In the genomic region with DNA sequence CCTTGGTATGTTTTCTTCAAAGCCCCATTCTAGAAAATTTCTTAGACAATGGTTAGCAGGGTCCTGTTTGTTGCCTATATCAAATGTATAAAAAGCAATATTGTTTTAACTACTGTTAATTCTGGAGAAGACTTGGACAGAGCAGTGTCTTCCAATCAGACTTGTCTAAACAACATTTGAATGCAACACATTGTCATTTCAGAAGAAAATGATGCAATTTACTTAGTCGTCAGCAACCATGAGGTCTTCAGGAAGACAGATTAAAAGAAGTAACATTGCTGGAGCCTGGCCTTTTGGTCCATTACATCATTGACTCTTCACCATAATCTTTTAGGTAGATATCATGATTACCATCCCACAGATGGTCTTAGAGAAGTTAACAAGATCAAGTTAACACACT, we compare ENCODE assay signal across 27 cellular contexts.
A peak's percentile ranks its signal among the peaks of the same experiment; 100 is the strongest.
DNase-seq lines count a peak whose midpoint lies in the region; ATAC-seq, FAIRE-seq and TF ChIP-seq lines count a peak whose summit lies in the region.
"Had no signal": no experiment of that assay in that cellular context is flagged by ENCODE, and none has a peak within 500 bp of the region (broad histone marks: within the 10 kb centered on the region; RNA-seq: fewer than 3 reads in every experiment).

No MANE protein-coding gene starts in this region.

- H3K4me1 ChIP-seq in HepG2 (ENCODE audit: insufficient read depth, low read length) (no peaks in the 10 kb centered on the region), right lobe of liver (no peaks in the 10 kb centered on the region)
- H3K4me1 ChIP-seq: A549; BE2C; BLaER1 treated with 17β-estradiol and CSF1 and Interleukin-3, amounts not matched to agents 10 nM and 100 nM had no signal

- no peak overlapping the region for H3K4me3 ChIP-seq in HepG2 (replicated peaks in 1 of 3; ENCODE audit: insufficient read depth in 1 of 3, low read depth in 2 of 3, low read length in 3 of 3)
- no peak overlapping the region for H3K4me3 ChIP-seq in right lobe of liver
- no peak overlapping the region for H3K4me3 ChIP-seq in WERI-Rb-1 (ENCODE audit: low read depth, low read length)
- H3K4me3 ChIP-seq: A549; BLaER1 treated with 17β-estradiol and CSF1 and Interleukin-3, amounts not matched to agents 10 nM and 100 nM; GM12878; GM23248 had no signal

- H3K27me3 Mint-ChIP-seq in activated CD4-positive, alpha-beta memory T cell treated with anti-CD3 and anti-CD28 coated beads for 36 hours, result peaks cover 15% of the 10 kb centered on the region

- H3K79me2 ChIP-seq in HepG2 (ENCODE audit: insufficient read depth, low read length), result no peaks in the 10 kb centered on the region

- H3K27ac ChIP-seq in HepG2 (ENCODE audit: extremely low read length, insufficient read depth, low read length) (no peak overlapping the region), right lobe of liver (no peak overlapping the region), WERI-Rb-1 (no peak overlapping the region)
- H3K27ac ChIP-seq: A549; BLaER1 treated with 17β-estradiol and CSF1 and Interleukin-3, amounts not matched to agents 10 nM and 100 nM; GM23248 had no signal

- POLR2A ChIA-PET in HepG2 (lab: Yijun Ruan, JAX), result no interaction called here
- POLR2A ChIA-PET in activated CD4-positive, alpha-beta memory T cell treated with anti-CD3 and anti-CD28 coated beads for 36 hours (lab: Charles Lee), result no interaction called here

- TF ChIP-seq CTCF in HepG2 (CRISPR knock-in tag; IDR thresholded peaks at IDR 0.05) (no peak), right lobe of liver (IDR thresholded peaks at IDR 0.05) (no peak), WERI-Rb-1 (IDR thresholded peaks at IDR 0.05; ENCODE audit: low read depth, low read length) (no peak)

- no peak for TF ChIP-seq POLR2A in HepG2 (IDR thresholded peaks at IDR 0.05; ENCODE audit: insufficient read depth in 1 of 2, low read depth in 2 of 2, low read length in 2 of 2)
- no peak for TF ChIP-seq POLR2A in right lobe of liver (IDR thresholded peaks at IDR 0.05)

- intact Hi-C loops in HepG2 (cut with micrococcal nuclease; ENCODE audit: unreplicated experiment), result no loop called here
- intact Hi-C loops in right lobe of liver (cut with DNase I), result no loop called here
- intact Hi-C loops in activated CD4-positive, alpha-beta memory T cell treated with anti-CD3 and anti-CD28 coated beads for 36 hours (cut with micrococcal nuclease), result no loop called here
- intact Hi-C loops in Right ventricle myocardium inferior (cut with DNase I), result no loop called here

- H3K4me3 Mint-ChIP-seq in activated CD4-positive, alpha-beta memory T cell treated with anti-CD3 and anti-CD28 coated beads for 36 hours, result no peak overlapping the region
- H3K4me3 Mint-ChIP-seq: CD14-positive monocyte; CD4-positive, alpha-beta T cell; CD8-positive, alpha-beta memory T cell had no signal

- H3K36me3 ChIP-seq in HepG2 (replicated peaks in 1 of 2; ENCODE audit: control insufficient read depth in 1 of 2, insufficient read depth in 2 of 2, low read length in 2 of 2) (no peaks in the 10 kb centered on the region), right lobe of liver (no peaks in the 10 kb centered on the region), WERI-Rb-1 (no peaks in the 10 kb centered on the region)
- H3K36me3 ChIP-seq: BE2C; BLaER1 treated with 17β-estradiol and CSF1 and Interleukin-3, amounts not matched to agents 10 nM and 100 nM had no signal

- H3K9me3 Mint-ChIP-seq in activated CD4-positive, alpha-beta memory T cell treated with anti-CD3 and anti-CD28 coated beads for 36 hours, result no peaks in the 10 kb centered on the region
- H3K9me3 Mint-ChIP-seq: CD4-positive, alpha-beta T cell had no signal

- in situ Hi-C loops in HepG2 (cut with HindIII; ENCODE audit: extremely low pct_ligation_motif_present, low pct_unique_long_range_greater_than_20kb), result no loop called here

- H3K9ac ChIP-seq in HepG2 (ENCODE audit: insufficient read depth, low read depth, low read length), result no peak overlapping the region
- H3K9ac ChIP-seq: BLaER1 treated with 17β-estradiol and CSF1 and Interleukin-3, amounts not matched to agents 10 nM and 100 nM; GM23248 had no signal

- CTCF ChIA-PET in HepG2 (lab: Yijun Ruan, JAX; ENCODE audit: low intra/inter-chr PET ratio, low total read pairs), result no interaction called here
- CTCF ChIA-PET in activated CD4-positive, alpha-beta memory T cell treated with anti-CD3 and anti-CD28 coated beads for 36 hours (lab: Charles Lee), result no interaction called here

- TF ChIP-seq RAD21 in HepG2 (CRISPR knock-in tag; IDR thresholded peaks at IDR 0.05), result no peak

- H2AFZ ChIP-seq in HepG2 (ENCODE audit: low read length), result no peak overlapping the region
- H2AFZ ChIP-seq: GM23248 had no signal

- no peaks in the 10 kb centered on the region for H3K9me3 ChIP-seq in HepG2 (ENCODE audit: low read length)
- H3K9me3 ChIP-seq in right lobe of liver, result no peaks in the 10 kb centered on the region
- no peaks in the 10 kb centered on the region for H3K9me3 ChIP-seq in WERI-Rb-1 (ENCODE audit: severe bottlenecking)
- H3K9me3 ChIP-seq: A549; BE2C; BLaER1 treated with 17β-estradiol and CSF1 and Interleukin-3, amounts not matched to agents 10 nM and 100 nM had no signal

- DNase-seq in HepG2 (ENCODE audit: low spot score) (no peak), right lobe of liver (no peak), MV-4-11 (lab: John Stamatoyannopoulos, UW) (peak; percentile 25), WERI-Rb-1 (peak; percentile 10), Right ventricle myocardium inferior (ENCODE audit: missing footprints) (no peak), NCI-H2196 (lab: John Stamatoyannopoulos, UW; ENCODE audit: unreplicated experiment) (no peak)
- DNase-seq in activated CD4-positive, alpha-beta memory T cell treated with anti-CD3 and anti-CD28 coated beads for 36 hours, result no peak
- DNase-seq: 8988T; ACHN; AML-193; BE2C; CD4-positive, alpha-beta T cell; CD8-positive, alpha-beta memory T cell; DMS 273 treated with DMSO at 0.1 percent for 48 hours; DMS79; EL; GDM1; GM23248; H7; HCEC 1CT had no signal

- H3K36me3 Mint-ChIP-seq in activated CD4-positive, alpha-beta memory T cell treated with anti-CD3 and anti-CD28 coated beads for 36 hours, result no peaks in the 10 kb centered on the region
- H3K36me3 Mint-ChIP-seq: CD14-positive monocyte; CD8-positive, alpha-beta memory T cell had no signal

- FAIRE-seq in HepG2 (lab: Jason Lieb, UNC), result no peak
- FAIRE-seq: A549, D721Med, GM12878, GM19239, H1 had no signal

- no peak overlapping the region for H3K27ac Mint-ChIP-seq in activated CD4-positive, alpha-beta memory T cell treated with anti-CD3 and anti-CD28 coated beads for 36 hours
- H3K27ac Mint-ChIP-seq: CD14-positive monocyte; CD4-positive, alpha-beta T cell; CD8-positive, alpha-beta memory T cell had no signal

- no TSS peak for BruUV-seq in HepG2 (replicated peaks; lab: Mats Ljungman, UMichigan)

- TF ChIP-seq EP300 in HepG2 (IDR thresholded peaks at IDR 0.05; ENCODE audit: low read depth in 2 of 2, low read length in 2 of 2) (no peak), HepG2 (CRISPR knock-in tag; IDR thresholded peaks at IDR 0.05; ENCODE audit: borderline replicate concordance) (no peak)

- ATAC-seq in HepG2 (no peak), right lobe of liver (no peak), Right ventricle myocardium inferior (no peak)
- ATAC-seq: A549, GM12878 had no signal

- no peaks in the 10 kb centered on the region for H3K4me1 Mint-ChIP-seq in activated CD4-positive, alpha-beta memory T cell treated with anti-CD3 and anti-CD28 coated beads for 36 hours (ENCODE audit: low read depth)
- H3K4me1 Mint-ChIP-seq: CD14-positive monocyte; CD8-positive, alpha-beta memory T cell had no signal

- H3K27me3 ChIP-seq in HepG2 (ENCODE audit: control insufficient read depth in 1 of 2, insufficient read depth in 2 of 2, low read length in 2 of 2) (no peaks in the 10 kb centered on the region), right lobe of liver (no peaks in the 10 kb centered on the region), WERI-Rb-1 (ENCODE audit: insufficient read depth, low read depth, severe bottlenecking) (no peaks in the 10 kb centered on the region)
- H3K27me3 ChIP-seq: BE2C; BLaER1 treated with 17β-estradiol and CSF1 and Interleukin-3, amounts not matched to agents 10 nM and 100 nM had no signal

- H4K20me1 ChIP-seq in HepG2 (ENCODE audit: insufficient read depth, low read length), result no peaks in the 10 kb centered on the region
- H4K20me1 ChIP-seq: BLaER1 treated with 17β-estradiol and CSF1 and Interleukin-3, amounts not matched to agents 10 nM and 100 nM had no signal

- H3K4me2 ChIP-seq in HepG2 (ENCODE audit: low read depth, low read length), result no peak overlapping the region
- H3K4me2 ChIP-seq: A549; BLaER1 treated with 17β-estradiol and CSF1 and Interleukin-3, amounts not matched to agents 10 nM and 100 nM had no signal

- 4% methylated on average over 1 of the region's 1 CpG for WGBS in HepG2 (ENCODE audit: low lambda C conversion rate)
- WGBS in right lobe of liver (ENCODE audit: insufficient coverage, low coverage, low lambda C conversion rate, missing lambda C conversion rate), result 0% methylated on average over 1 of the region's 1 CpG

TF ChIP-seq in HepG2, 621 proteins besides CTCF, POLR2A, EP300 and RAD21:
- TF ChIP-seq BRD4 (CRISPR knock-in tag; IDR thresholded peaks at IDR 0.05), result no peak
- peak; percentile 56 for TF ChIP-seq ATF7 (IDR thresholded peaks at IDR 0.05)
- TF ChIP-seq ATF7 (CRISPR knock-in tag; IDR thresholded peaks at IDR 0.05), result no peak
- TF ChIP-seq ZNF562 (CRISPR knock-in tag; IDR thresholded peaks at IDR 0.05; ENCODE audit: borderline replicate concordance), result no peak
- TF ChIP-seq CEBPB (IDR thresholded peaks at IDR 0.05; ENCODE audit: borderline replicate concordance, low read depth, low read length), result 0 out of 2 replicates have a peak, but pooled peaks have one; percentile 22
- TF ChIP-seq MYNN (CRISPR knock-in tag; IDR thresholded peaks at IDR 0.05; ENCODE audit: low read depth), result no peak
- no peak for TF ChIP-seq SRSF4 (IDR thresholded peaks at IDR 0.05; ENCODE audit: low read depth, low read length, poor library complexity, severe bottlenecking)
- TF ChIP-seq MEIS1 (CRISPR knock-in tag; IDR thresholded peaks at IDR 0.05; ENCODE audit: borderline replicate concordance), result no peak
- TF ChIP-seq NFYB (CRISPR knock-in tag; IDR thresholded peaks at IDR 0.05), result no peak

Comparison
In these comparisons a context has a peak if more than half of its experiments do, and no peak if none do; other contexts are left out.
1. DNase-seq: peak in MV-4-11 (single experiment) and WERI-Rb-1 (single experiment); none in HepG2 (single experiment), right lobe of liver (0 of 3), activated CD4-positive, alpha-beta memory T cell treated with anti-CD3 and anti-CD28 coated beads for 36 hours (single experiment), Right ventricle myocardium inferior (single experiment) and NCI-H2196 (single experiment).